11 cellular contexts compared by ENCODE assay signal in genomic region chr5:172380992-172381643, GRCh38.
DNase-seq lines count a peak whose midpoint lies in the region; ATAC-seq and TF ChIP-seq lines count a peak whose summit lies in the region.
"Had no signal": no experiment of that assay in that cellular context is flagged by ENCODE, and none has a peak within 500 bp of the region (broad histone marks: within the 10 kb centered on the region; RNA-seq: fewer than 3 reads in every experiment).

No MANE protein-coding gene starts in this region.

- ATAC-seq in lower lobe of right lung, result no peak
- ATAC-seq in upper lobe of right lung, result no peak
- no peak for ATAC-seq in GM19023 (IDR thresholded peaks at IDR 0.05; ENCODE audit: unreplicated experiment)
- ATAC-seq in T-cell (replicated peaks in 1 of 4), result no peak
- ATAC-seq: natural killer cell had no signal

- CTCF ChIA-PET in T-cell (lab: Charles Lee), result interaction anchor here in 1 of 2 donors (0.5 kb wide), 1 partner anchor 69 kb away, joined by 3 read pairs; no protein-coding TSS in a partner anchor

- H3K27ac ChIP-seq in caudate nucleus (ENCODE audit: low read depth, low read length) (peak overlapping the region; percentile 24), lower lobe of right lung (no peak overlapping the region), upper lobe of right lung (no peak overlapping the region)

- H3K4me3 ChIP-seq in lower lobe of right lung (no peak overlapping the region), upper lobe of right lung (no peak overlapping the region)

- no peak overlapping the region for H3K27ac Mint-ChIP-seq in T-cell
- H3K27ac Mint-ChIP-seq: natural killer cell had no signal

- no peak for TF ChIP-seq CTCF in lower lobe of right lung (IDR thresholded peaks at IDR 0.05)
- TF ChIP-seq CTCF in upper lobe of right lung (IDR thresholded peaks at IDR 0.05), result no peak

- intact Hi-C loops in lower lobe of right lung (cut with DNase I), result no loop called here
- intact Hi-C loops in upper lobe of right lung (cut with DNase I), result no loop called here

- H3K4me1 ChIP-seq in lower lobe of right lung (no peaks in the 10 kb centered on the region), upper lobe of right lung (no peaks in the 10 kb centered on the region)

- H3K9me3 ChIP-seq in lower lobe of right lung (no peaks in the 10 kb centered on the region), upper lobe of right lung (no peaks in the 10 kb centered on the region)

- no peaks in the 10 kb centered on the region for H3K9me3 Mint-ChIP-seq in T-cell
- H3K9me3 Mint-ChIP-seq: natural killer cell had no signal

- no peak overlapping the region for H3K4me3 Mint-ChIP-seq in T-cell
- H3K4me3 Mint-ChIP-seq: natural killer cell had no signal

- no peaks in the 10 kb centered on the region for H3K36me3 Mint-ChIP-seq in T-cell
- H3K36me3 Mint-ChIP-seq: natural killer cell had no signal

- H3K27me3 ChIP-seq in lower lobe of right lung (ENCODE audit: low read depth) (no peaks in the 10 kb centered on the region), upper lobe of right lung (no peaks in the 10 kb centered on the region)

- POLR2A ChIA-PET in T-cell (lab: Charles Lee), result no interaction called here

- no peaks in the 10 kb centered on the region for H3K27me3 Mint-ChIP-seq in T-cell

- H3K36me3 ChIP-seq in lower lobe of right lung, result peaks cover 50% of the 10 kb centered on the region
- peaks cover 17% of the 10 kb centered on the region for H3K36me3 ChIP-seq in upper lobe of right lung

- DNase-seq in SHP77 (lab: John Stamatoyannopoulos, UW) (peak; percentile 8 to 44), SHP77 treated with DMSO at 0.1 percent for 48 hours (lab: John Stamatoyannopoulos, UW) (no peak), caudate nucleus (lab: John Stamatoyannopoulos, UW) (peak in 56 of 61 donors; percentile 12 to 89 (median 59)), lower lobe of right lung (peak; percentile 68), upper lobe of right lung (peak; percentile 72), T-cell (no peak)
- DNase-seq in NK-92 treated with Interleukin-12 subunit alpha and Interleukin-12 subunit beta, amount 100 ng/mL, for 24 hours (lab: John Stamatoyannopoulos, UW), result no peak
- DNase-seq: AML-193, natural killer cell, NCI-H524 treated with DMSO at 0.1 percent for 48 hours had no signal

- H3K4me1 Mint-ChIP-seq in T-cell, result no peaks in the 10 kb centered on the region

Comparison
In these comparisons a context has a peak if more than half of its experiments do, and no peak if none do; other contexts are left out.
1. DNase-seq: peak in SHP77 (2 of 2), caudate nucleus (56 of 61), lower lobe of right lung (single experiment) and upper lobe of right lung (single experiment); none in SHP77 treated with DMSO at 0.1 percent for 48 hours (single experiment), T-cell (0 of 34) and NK-92 treated with Interleukin-12 subunit alpha and Interleukin-12 subunit beta, amount 100 ng/mL, for 24 hours (single experiment).